ENCODE assay signal across 1 cellular context in the genomic region with DNA sequence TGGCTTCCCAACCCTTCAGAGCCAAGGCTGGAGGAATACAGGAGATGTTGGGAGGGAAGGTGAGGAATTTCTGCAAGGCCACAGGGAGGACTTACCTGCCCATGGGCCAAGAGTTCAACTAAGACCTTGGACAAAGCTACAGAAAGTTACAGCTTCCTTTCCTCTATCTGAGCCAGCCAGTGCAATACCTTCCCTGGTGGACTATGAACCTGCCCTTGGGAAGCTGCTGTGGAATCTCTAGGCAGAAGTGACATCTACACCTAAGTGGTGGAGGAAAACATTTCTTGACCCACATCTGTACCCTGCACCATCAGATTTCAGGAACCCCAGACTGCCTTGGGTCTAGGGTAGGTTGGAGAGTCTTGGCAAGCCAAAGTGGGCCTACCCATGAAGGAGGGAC.
A peak's percentile ranks its signal among the peaks of the same experiment; 100 is the strongest.
TF ChIP-seq lines count a peak whose summit lies in the region.

No MANE protein-coding gene starts in this region.

TF ChIP-seq in HepG2, 621 proteins besides CTCF, POLR2A, EP300 and RAD21:
- TF ChIP-seq HNRNPK (IDR thresholded peaks at IDR 0.05; ENCODE audit: low read depth, low read length, poor library complexity, severe bottlenecking) = no peak
- no peak for TF ChIP-seq SMAD1 (CRISPR knock-in tag; IDR thresholded peaks at IDR 0.05; ENCODE audit: borderline replicate concordance, low read depth)
- TF ChIP-seq, protein P1, sequence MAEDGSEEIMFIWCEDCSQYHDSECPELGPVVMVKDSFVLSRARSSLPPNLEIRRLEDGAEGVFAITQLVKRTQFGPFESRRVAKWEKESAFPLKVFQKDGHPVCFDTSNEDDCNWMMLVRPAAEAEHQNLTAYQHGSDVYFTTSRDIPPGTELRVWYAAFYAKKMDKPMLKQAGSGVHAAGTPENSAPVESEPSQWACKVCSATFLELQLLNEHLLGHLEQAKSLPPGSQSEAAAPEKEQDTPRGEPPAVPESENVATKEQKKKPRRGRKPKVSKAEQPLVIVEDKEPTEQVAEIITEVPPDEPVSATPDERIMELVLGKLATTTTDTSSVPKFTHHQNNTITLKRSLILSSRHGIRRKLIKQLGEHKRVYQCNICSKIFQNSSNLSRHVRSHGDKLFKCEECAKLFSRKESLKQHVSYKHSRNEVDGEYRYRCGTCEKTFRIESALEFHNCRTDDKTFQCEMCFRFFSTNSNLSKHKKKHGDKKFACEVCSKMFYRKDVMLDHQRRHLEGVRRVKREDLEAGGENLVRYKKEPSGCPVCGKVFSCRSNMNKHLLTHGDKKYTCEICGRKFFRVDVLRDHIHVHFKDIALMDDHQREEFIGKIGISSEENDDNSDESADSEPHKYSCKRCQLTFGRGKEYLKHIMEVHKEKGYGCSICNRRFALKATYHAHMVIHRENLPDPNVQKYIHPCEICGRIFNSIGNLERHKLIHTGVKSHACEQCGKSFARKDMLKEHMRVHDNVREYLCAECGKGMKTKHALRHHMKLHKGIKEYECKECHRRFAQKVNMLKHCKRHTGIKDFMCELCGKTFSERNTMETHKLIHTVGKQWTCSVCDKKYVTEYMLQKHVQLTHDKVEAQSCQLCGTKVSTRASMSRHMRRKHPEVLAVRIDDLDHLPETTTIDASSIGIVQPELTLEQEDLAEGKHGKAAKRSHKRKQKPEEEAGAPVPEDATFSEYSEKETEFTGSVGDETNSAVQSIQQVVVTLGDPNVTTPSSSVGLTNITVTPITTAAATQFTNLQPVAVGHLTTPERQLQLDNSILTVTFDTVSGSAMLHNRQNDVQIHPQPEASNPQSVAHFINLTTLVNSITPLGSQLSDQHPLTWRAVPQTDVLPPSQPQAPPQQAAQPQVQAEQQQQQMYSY (CRISPR knock-in tag; IDR thresholded peaks at IDR 0.05) = no peak
- TF ChIP-seq ZFP37 (CRISPR knock-in tag; IDR thresholded peaks at IDR 0.05; ENCODE audit: borderline replicate concordance) = no peak
- TF ChIP-seq ZNF781 (CRISPR knock-in tag; IDR thresholded peaks at IDR 0.05; ENCODE audit: borderline replicate concordance, not compliant biosample characterization) = no peak
- TF ChIP-seq ZNF672 (CRISPR knock-in tag; IDR thresholded peaks at IDR 0.05) = no peak
- TF ChIP-seq, protein P2, sequence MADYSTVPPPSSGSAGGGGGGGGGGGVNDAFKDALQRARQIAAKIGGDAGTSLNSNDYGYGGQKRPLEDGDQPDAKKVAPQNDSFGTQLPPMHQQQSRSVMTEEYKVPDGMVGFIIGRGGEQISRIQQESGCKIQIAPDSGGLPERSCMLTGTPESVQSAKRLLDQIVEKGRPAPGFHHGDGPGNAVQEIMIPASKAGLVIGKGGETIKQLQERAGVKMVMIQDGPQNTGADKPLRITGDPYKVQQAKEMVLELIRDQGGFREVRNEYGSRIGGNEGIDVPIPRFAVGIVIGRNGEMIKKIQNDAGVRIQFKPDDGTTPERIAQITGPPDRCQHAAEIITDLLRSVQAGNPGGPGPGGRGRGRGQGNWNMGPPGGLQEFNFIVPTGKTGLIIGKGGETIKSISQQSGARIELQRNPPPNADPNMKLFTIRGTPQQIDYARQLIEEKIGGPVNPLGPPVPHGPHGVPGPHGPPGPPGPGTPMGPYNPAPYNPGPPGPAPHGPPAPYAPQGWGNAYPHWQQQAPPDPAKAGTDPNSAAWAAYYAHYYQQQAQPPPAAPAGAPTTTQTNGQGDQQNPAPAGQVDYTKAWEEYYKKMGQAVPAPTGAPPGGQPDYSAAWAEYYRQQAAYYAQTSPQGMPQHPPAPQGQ (CRISPR knock-in tag; IDR thresholded peaks at IDR 0.05; ENCODE audit: borderline replicate concordance) = no peak
- no peak for TF ChIP-seq TCF7 (IDR thresholded peaks at IDR 0.05; ENCODE audit: low read depth)
- no peak for TF ChIP-seq STAT5B (CRISPR knock-in tag; IDR thresholded peaks at IDR 0.05)
- no peak for TF ChIP-seq ZNF354B (CRISPR knock-in tag; IDR thresholded peaks at IDR 0.05)
- TF ChIP-seq, protein P3, sequence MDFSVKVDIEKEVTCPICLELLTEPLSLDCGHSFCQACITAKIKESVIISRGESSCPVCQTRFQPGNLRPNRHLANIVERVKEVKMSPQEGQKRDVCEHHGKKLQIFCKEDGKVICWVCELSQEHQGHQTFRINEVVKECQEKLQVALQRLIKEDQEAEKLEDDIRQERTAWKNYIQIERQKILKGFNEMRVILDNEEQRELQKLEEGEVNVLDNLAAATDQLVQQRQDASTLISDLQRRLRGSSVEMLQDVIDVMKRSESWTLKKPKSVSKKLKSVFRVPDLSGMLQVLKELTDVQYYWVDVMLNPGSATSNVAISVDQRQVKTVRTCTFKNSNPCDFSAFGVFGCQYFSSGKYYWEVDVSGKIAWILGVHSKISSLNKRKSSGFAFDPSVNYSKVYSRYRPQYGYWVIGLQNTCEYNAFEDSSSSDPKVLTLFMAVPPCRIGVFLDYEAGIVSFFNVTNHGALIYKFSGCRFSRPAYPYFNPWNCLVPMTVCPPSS (IDR thresholded peaks at IDR 0.05) = no peak
- TF ChIP-seq HES4 (CRISPR knock-in tag; IDR thresholded peaks at IDR 0.05; ENCODE audit: borderline replicate concordance) = no peak
- TF ChIP-seq, protein P4, sequence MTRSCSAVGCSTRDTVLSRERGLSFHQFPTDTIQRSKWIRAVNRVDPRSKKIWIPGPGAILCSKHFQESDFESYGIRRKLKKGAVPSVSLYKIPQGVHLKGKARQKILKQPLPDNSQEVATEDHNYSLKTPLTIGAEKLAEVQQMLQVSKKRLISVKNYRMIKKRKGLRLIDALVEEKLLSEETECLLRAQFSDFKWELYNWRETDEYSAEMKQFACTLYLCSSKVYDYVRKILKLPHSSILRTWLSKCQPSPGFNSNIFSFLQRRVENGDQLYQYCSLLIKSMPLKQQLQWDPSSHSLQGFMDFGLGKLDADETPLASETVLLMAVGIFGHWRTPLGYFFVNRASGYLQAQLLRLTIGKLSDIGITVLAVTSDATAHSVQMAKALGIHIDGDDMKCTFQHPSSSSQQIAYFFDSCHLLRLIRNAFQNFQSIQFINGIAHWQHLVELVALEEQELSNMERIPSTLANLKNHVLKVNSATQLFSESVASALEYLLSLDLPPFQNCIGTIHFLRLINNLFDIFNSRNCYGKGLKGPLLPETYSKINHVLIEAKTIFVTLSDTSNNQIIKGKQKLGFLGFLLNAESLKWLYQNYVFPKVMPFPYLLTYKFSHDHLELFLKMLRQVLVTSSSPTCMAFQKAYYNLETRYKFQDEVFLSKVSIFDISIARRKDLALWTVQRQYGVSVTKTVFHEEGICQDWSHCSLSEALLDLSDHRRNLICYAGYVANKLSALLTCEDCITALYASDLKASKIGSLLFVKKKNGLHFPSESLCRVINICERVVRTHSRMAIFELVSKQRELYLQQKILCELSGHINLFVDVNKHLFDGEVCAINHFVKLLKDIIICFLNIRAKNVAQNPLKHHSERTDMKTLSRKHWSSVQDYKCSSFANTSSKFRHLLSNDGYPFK (CRISPR knock-in tag; IDR thresholded peaks at IDR 0.05; ENCODE audit: borderline replicate concordance) = 0 out of 2 replicates have a peak, but pooled peaks have one; percentile 12
- no peak for TF ChIP-seq RBFOX2 (IDR thresholded peaks at IDR 0.05; ENCODE audit: low read depth, low read length)
- TF ChIP-seq ZNF337 (CRISPR knock-in tag; IDR thresholded peaks at IDR 0.05; ENCODE audit: borderline replicate concordance, low read depth) = no peak
- no peak for TF ChIP-seq ADNP (CRISPR knock-in tag; IDR thresholded peaks at IDR 0.05)
- 0 out of 2 replicates have a peak, but pooled peaks have one; percentile 5 for TF ChIP-seq PHF8 (CRISPR knock-in tag; IDR thresholded peaks at IDR 0.05)
- no peak for TF ChIP-seq REXO4 (CRISPR knock-in tag; IDR thresholded peaks at IDR 0.05; ENCODE audit: borderline replicate concordance)
- no peak for TF ChIP-seq FOXK2 (IDR thresholded peaks at IDR 0.05)
- TF ChIP-seq ZFP36L2 (CRISPR knock-in tag; IDR thresholded peaks at IDR 0.05) = no peak
- no peak for TF ChIP-seq KAT8 (CRISPR knock-in tag; IDR thresholded peaks at IDR 0.05)
- TF ChIP-seq ZNF841 (CRISPR knock-in tag; IDR thresholded peaks at IDR 0.05; ENCODE audit: borderline replicate concordance) = no peak
- TF ChIP-seq ARNT (IDR thresholded peaks at IDR 0.05) = no peak
- peak; percentile 66 for TF ChIP-seq HNF4A (CRISPR knock-in tag; IDR thresholded peaks at IDR 0.05)
- TF ChIP-seq NFRKB (IDR thresholded peaks at IDR 0.05) = no peak
- TF ChIP-seq, protein P5, sequence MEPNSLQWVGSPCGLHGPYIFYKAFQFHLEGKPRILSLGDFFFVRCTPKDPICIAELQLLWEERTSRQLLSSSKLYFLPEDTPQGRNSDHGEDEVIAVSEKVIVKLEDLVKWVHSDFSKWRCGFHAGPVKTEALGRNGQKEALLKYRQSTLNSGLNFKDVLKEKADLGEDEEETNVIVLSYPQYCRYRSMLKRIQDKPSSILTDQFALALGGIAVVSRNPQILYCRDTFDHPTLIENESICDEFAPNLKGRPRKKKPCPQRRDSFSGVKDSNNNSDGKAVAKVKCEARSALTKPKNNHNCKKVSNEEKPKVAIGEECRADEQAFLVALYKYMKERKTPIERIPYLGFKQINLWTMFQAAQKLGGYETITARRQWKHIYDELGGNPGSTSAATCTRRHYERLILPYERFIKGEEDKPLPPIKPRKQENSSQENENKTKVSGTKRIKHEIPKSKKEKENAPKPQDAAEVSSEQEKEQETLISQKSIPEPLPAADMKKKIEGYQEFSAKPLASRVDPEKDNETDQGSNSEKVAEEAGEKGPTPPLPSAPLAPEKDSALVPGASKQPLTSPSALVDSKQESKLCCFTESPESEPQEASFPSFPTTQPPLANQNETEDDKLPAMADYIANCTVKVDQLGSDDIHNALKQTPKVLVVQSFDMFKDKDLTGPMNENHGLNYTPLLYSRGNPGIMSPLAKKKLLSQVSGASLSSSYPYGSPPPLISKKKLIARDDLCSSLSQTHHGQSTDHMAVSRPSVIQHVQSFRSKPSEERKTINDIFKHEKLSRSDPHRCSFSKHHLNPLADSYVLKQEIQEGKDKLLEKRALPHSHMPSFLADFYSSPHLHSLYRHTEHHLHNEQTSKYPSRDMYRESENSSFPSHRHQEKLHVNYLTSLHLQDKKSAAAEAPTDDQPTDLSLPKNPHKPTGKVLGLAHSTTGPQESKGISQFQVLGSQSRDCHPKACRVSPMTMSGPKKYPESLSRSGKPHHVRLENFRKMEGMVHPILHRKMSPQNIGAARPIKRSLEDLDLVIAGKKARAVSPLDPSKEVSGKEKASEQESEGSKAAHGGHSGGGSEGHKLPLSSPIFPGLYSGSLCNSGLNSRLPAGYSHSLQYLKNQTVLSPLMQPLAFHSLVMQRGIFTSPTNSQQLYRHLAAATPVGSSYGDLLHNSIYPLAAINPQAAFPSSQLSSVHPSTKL (CRISPR knock-in tag; IDR thresholded peaks at IDR 0.05) = 0 out of 2 replicates have a peak, but pooled peaks have one; percentile 22
- TF ChIP-seq TRIM24 (CRISPR knock-in tag; IDR thresholded peaks at IDR 0.05) = no peak
- no peak for TF ChIP-seq NFIB (CRISPR knock-in tag; IDR thresholded peaks at IDR 0.05; ENCODE audit: borderline replicate concordance)
- TF ChIP-seq, protein P6, sequence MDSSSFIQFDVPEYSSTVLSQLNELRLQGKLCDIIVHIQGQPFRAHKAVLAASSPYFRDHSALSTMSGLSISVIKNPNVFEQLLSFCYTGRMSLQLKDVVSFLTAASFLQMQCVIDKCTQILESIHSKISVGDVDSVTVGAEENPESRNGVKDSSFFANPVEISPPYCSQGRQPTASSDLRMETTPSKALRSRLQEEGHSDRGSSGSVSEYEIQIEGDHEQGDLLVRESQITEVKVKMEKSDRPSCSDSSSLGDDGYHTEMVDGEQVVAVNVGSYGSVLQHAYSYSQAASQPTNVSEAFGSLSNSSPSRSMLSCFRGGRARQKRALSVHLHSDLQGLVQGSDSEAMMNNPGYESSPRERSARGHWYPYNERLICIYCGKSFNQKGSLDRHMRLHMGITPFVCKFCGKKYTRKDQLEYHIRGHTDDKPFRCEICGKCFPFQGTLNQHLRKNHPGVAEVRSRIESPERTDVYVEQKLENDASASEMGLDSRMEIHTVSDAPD (CRISPR knock-in tag; IDR thresholded peaks at IDR 0.05) = no peak
- TF ChIP-seq, protein P7, sequence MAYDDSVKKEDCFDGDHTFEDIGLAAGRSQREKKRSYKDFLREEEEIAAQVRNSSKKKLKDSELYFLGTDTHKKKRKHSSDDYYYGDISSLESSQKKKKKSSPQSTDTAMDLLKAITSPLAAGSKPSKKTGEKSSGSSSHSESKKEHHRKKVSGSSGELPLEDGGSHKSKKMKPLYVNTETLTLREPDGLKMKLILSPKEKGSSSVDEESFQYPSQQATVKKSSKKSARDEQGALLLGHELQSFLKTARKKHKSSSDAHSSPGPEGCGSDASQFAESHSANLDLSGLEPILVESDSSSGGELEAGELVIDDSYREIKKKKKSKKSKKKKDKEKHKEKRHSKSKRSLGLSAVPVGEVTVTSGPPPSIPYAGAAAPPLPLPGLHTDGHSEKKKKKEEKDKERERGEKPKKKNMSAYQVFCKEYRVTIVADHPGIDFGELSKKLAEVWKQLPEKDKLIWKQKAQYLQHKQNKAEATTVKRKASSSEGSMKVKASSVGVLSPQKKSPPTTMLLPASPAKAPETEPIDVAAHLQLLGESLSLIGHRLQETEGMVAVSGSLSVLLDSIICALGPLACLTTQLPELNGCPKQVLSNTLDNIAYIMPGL (CRISPR knock-in tag; IDR thresholded peaks at IDR 0.05; ENCODE audit: borderline replicate concordance in 1 of 2, low read depth in 1 of 2) = no peak
- no peak for TF ChIP-seq ZNF563 (CRISPR knock-in tag; IDR thresholded peaks at IDR 0.05)
